In genomic region chr6:129498950-129499870, GRCh38 we compare ENCODE assay signal across 1 cellular context.
TF ChIP-seq lines count a peak whose summit lies in the region.

No MANE protein-coding gene starts in this region.

TF ChIP-seq in SK-N-SH, 30 proteins besides CTCF, POLR2A, EP300 and RAD21 (continued from another document):
- TF ChIP-seq REST (IDR thresholded peaks at IDR 0.05; ENCODE audit: low read depth, low read length) (no peak), SIN3A (IDR thresholded peaks at IDR 0.05; ENCODE audit: borderline replicate concordance, low read depth, low read length) (no peak), GABPA (IDR thresholded peaks at IDR 0.05; ENCODE audit: low read depth) (no peak), SMC3 (IDR thresholded peaks at IDR 0.05; ENCODE audit: low read depth, low read length) (peak; percentile 35)
